Comparison of ENCODE assay signal across 8 cellular contexts in the genomic region with DNA sequence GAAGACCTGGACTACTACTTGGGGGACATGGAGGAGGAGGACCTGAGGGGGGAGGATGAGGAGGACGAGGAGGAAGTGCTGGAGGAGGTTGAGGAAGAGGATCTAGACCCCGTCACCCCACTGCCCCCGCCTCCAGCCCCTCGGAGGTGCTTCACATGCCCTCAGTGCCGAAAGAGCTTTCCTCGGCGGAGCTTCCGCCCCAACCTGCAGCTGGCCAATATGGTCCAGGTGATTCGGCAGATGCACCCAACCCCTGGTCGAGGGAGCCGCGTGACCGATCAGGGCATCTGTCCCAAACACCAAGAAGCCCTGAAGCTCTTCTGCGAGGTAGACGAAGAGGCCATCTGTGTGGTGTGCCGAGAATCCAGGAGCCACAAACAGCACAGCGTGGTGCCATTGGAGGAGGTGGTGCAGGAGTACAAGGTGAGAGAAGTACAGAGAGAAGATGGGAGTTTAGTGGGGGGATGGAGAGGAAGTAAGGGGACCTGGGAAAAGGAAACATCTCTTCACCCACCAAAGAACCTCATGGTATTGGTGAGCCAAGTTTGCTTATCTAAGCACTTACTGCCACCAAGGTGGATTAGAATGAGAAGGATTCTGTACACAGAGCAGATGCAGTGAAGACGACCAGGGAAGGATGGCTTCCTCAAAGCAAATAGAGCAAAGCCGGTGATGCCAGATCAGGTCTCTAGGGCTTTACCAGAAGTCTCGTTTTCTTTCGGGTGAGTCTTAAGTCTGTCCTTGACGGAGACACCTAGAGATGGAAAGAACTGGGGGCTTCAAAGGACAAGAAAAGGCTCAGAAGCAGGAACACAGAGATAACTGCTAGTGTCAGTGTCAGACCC. TPM values are rescaled to one million over a fixed set of nuclear protein-coding genes. Genes with fewer than 3 reads are reported as not detected.
DNase-seq lines count a peak whose midpoint lies in the region; FAIRE-seq and TF ChIP-seq lines count a peak whose summit lies in the region.

No MANE protein-coding gene starts in this region.

- FAIRE-seq in GM12892 (lab: Jason Lieb, UNC), result peak; percentile 48

- H3K36me3 ChIP-seq in esophagus squamous epithelium (peaks cover 0 to 31% (median 0%) of the 10 kb centered on the region in 3 donors), rectal smooth muscle tissue (ENCODE audit: control insufficient read depth, insufficient read depth, low read length) (no peaks in the 10 kb centered on the region)

- no peaks in the 10 kb centered on the region for H3K9me3 Mint-ChIP-seq in T-helper 2 cell treated with Interferon-gamma antibody and Interleukin-4, amounts not matched to agents 5 μg/mL and 100 μg/mL, for 36 hours

- no peaks in the 10 kb centered on the region for H3K9me3 ChIP-seq in esophagus squamous epithelium

- H3K9ac ChIP-seq in rectal smooth muscle tissue (ENCODE audit: low read length), result peak overlapping the region; percentile 75

- H3K4me3 Mint-ChIP-seq in T-helper 2 cell treated with Interferon-gamma antibody and Interleukin-4, amounts not matched to agents 5 μg/mL and 100 μg/mL, for 36 hours, result peak overlapping the region; percentile 98

- 54 to 58% methylated on average over 10 to 20 of the region's 22 CpGs for WGBS in esophagus squamous epithelium, 2 donors

- peaks cover 54% of the 10 kb centered on the region for H3K4me1 Mint-ChIP-seq in T-helper 2 cell treated with Interferon-gamma antibody and Interleukin-4, amounts not matched to agents 5 μg/mL and 100 μg/mL, for 36 hours (ENCODE audit: low read depth)

- H3K27me3 Mint-ChIP-seq in T-helper 2 cell treated with Interferon-gamma antibody and Interleukin-4, amounts not matched to agents 5 μg/mL and 100 μg/mL, for 36 hours (ENCODE audit: low read depth), result peaks cover 6% of the 10 kb centered on the region

- TF ChIP-seq POLR2A in GM12892 (IDR thresholded peaks at IDR 0.05; ENCODE audit: low read depth, low read length), result no peak
- TF ChIP-seq POLR2A in esophagus squamous epithelium (IDR thresholded peaks at IDR 0.05), result no peak

- peaks cover 8 to 46% (median 14%) of the 10 kb centered on the region in 3 donors for H3K4me1 ChIP-seq in esophagus squamous epithelium
- no peaks in the 10 kb centered on the region for H3K4me1 ChIP-seq in rectal smooth muscle tissue (ENCODE audit: control insufficient read depth, insufficient read depth, low read length)

- H3K27ac ChIP-seq in esophagus squamous epithelium, result peak overlapping the region; percentile 85 to 100 (median 98)
- no peak overlapping the region for H3K27ac ChIP-seq in rectal smooth muscle tissue (ENCODE audit: low read depth, low read length)

- peaks cover 18% of the 10 kb centered on the region for H3K36me3 Mint-ChIP-seq in T-helper 2 cell treated with Interferon-gamma antibody and Interleukin-4, amounts not matched to agents 5 μg/mL and 100 μg/mL, for 36 hours (ENCODE audit: low read depth)

- DNase-seq in GM12892 (ENCODE audit: insufficient read length), result no peak
- DNase-seq in T-helper 2 cell treated with Interferon-gamma antibody and Interleukin-4, amounts not matched to agents 5 μg/mL and 100 μg/mL, for 36 hours (ENCODE audit: low spot score), result no peak
- no peak for DNase-seq in esophagus squamous epithelium (lab: John Stamatoyannopoulos, UW)
- DNase-seq in NCI-H2029 (lab: John Stamatoyannopoulos, UW), result no peak
- no peak for DNase-seq in globus pallidus (ENCODE audit: low spot score)
- DNase-seq in occipital lobe (lab: John Stamatoyannopoulos, UW), result no peak
- no peak for DNase-seq in COR-L47 (lab: John Stamatoyannopoulos, UW)

- peak overlapping the region; percentile 96 for H3K27ac Mint-ChIP-seq in T-helper 2 cell treated with Interferon-gamma antibody and Interleukin-4, amounts not matched to agents 5 μg/mL and 100 μg/mL, for 36 hours

- no peak for TF ChIP-seq CTCF in esophagus squamous epithelium (IDR thresholded peaks at IDR 0.05)

- intact Hi-C loops in esophagus squamous epithelium (cut with DNase I), result no loop called here

- H3K27me3 ChIP-seq in esophagus squamous epithelium (no peaks in the 10 kb centered on the region), rectal smooth muscle tissue (ENCODE audit: control insufficient read depth, insufficient read depth, low read length) (no peaks in the 10 kb centered on the region)

- H3K4me3 ChIP-seq in esophagus squamous epithelium (peak overlapping the region; percentile 58 to 98 (median 78)), rectal smooth muscle tissue (ENCODE audit: low read length) (peak overlapping the region; percentile 86)

RNA-seq across cellular contexts. Expression of gene TRIM41, which starts 1.5 kb away (rescaled TPM):
- 12.2 TPM for polyA plus RNA-seq in GM12892 (2012; ENCODE audit: missing spikeins)
- total RNA-seq in esophagus squamous epithelium (10 to 100 TPM; 12.0 to 22.1 (median 13.8) TPM), occipital lobe (11.9 TPM)

RNA-seq across cellular contexts. Expression of gene RACK1, which starts 19.1 kb away (rescaled TPM):
- 3,646 TPM for polyA plus RNA-seq in GM12892 (2012; ENCODE audit: missing spikeins)
- total RNA-seq in esophagus squamous epithelium (1,000 to 10,000 TPM; 1,705 to 2,735 (median 2,064) TPM), occipital lobe (2,761 TPM)

RNA-seq across cellular contexts. Expression of gene TRIM7, which starts 19.6 kb away (rescaled TPM):
- 0.70 TPM for polyA plus RNA-seq in GM12892 (2012; ENCODE audit: missing spikeins)
- total RNA-seq in esophagus squamous epithelium (10 to 100 TPM; 44.8 to 80.6 (median 54.5) TPM), occipital lobe (0.78 TPM)

RNA-seq across cellular contexts. Expression of gene TRIM52, which starts 36.3 kb away (rescaled TPM):
- 13.4 TPM for polyA plus RNA-seq in GM12892 (2012; ENCODE audit: missing spikeins)
- total RNA-seq in esophagus squamous epithelium, result 10 to 100 TPM in 1 of 4 donors, 1 to 10 TPM in 3; 2.0 to 11.1 (median 3.3) TPM
- total RNA-seq in occipital lobe, result 10.8 TPM

Comparison
In these comparisons a context has a peak if more than half of its experiments do, and no peak if none do; other contexts are left out.
1. RNA of gene TRIM7, which starts 19.6 kb away (total RNA-seq): 44.8 to 80.6 TPM in esophagus squamous epithelium; 0.78 TPM in occipital lobe (single experiment); every median in the first group is over 10 times any median in the second.